10 cellular contexts compared by ENCODE assay signal in genomic region chr10:79407811-79408795, GRCh38. TPM values are rescaled to one million over a fixed set of nuclear protein-coding genes. Genes with fewer than 3 reads are reported as not detected.
A peak's percentile ranks its signal among the peaks of the same experiment; 100 is the strongest.
DNase-seq lines count a peak whose midpoint lies in the region; ATAC-seq and TF ChIP-seq lines count a peak whose summit lies in the region.
"Had no signal": no experiment of that assay in that cellular context is flagged by ENCODE, and none has a peak within 500 bp of the region (broad histone marks: within the 10 kb centered on the region; RNA-seq: fewer than 3 reads in every experiment).

No MANE protein-coding gene starts in this region.

- no peaks in the 10 kb centered on the region for H3K36me3 ChIP-seq in ovary

- peak overlapping the region in 1 of 2 donors; percentile 80 for H3K27ac ChIP-seq in ovary

- DNase-seq in AG09319 (ENCODE audit: extremely low read depth, low read depth) (peak; percentile 57), amniotic epithelial cell (ENCODE audit: low read depth) (peak; percentile 69), Right ventricle myocardium inferior (ENCODE audit: missing footprints) (peak; percentile 75), ovary (peak; percentile 78 to 82 (median 81)), GM20000 (ENCODE audit: low spot score) (no peak), NCI-H1105 treated with DMSO at 0.1 percent for 48 hours (lab: John Stamatoyannopoulos, UW) (no peak)
- DNase-seq in activated CD4-positive, alpha-beta T cell treated with anti-CD3 and anti-CD28 coated beads for 36 hours: no peak
- DNase-seq: activated CD8-positive, alpha-beta memory T cell treated with anti-CD3 and anti-CD28 coated beads, Interleukin-2, amount 10 ng/mL, durations not matched to agents 7 days and 5 days; cerebellar nuclear complex had no signal

- no peak for TF ChIP-seq POLR2A in ovary (IDR thresholded peaks at IDR 0.05)

- ATAC-seq in Right ventricle myocardium inferior (peak; percentile 14), GM21825 (IDR thresholded peaks at IDR 0.05; ENCODE audit: unreplicated experiment) (no peak)
- ATAC-seq in activated CD4-positive, alpha-beta T cell treated with anti-CD3 and anti-CD28 coated beads for 36 hours: no peak
- ATAC-seq: activated CD8-positive, alpha-beta memory T cell treated with anti-CD3 and anti-CD28 coated beads, Interleukin-2, amount 10 ng/mL, durations not matched to agents 7 days and 5 days had no signal

- CTCF ChIA-PET in activated CD4-positive, alpha-beta T cell treated with anti-CD3 and anti-CD28 coated beads for 36 hours (lab: Charles Lee): interaction anchor here (0.9 to 2.8 kb wide), 3 partner anchors 13 to 34 kb away, joined by 3 to 18 read pairs (median 3); no protein-coding TSS in a partner anchor

- no peaks in the 10 kb centered on the region for H3K36me3 Mint-ChIP-seq in activated CD4-positive, alpha-beta T cell treated with anti-CD3 and anti-CD28 coated beads for 36 hours (ENCODE audit: low read depth)
- H3K36me3 Mint-ChIP-seq: activated CD8-positive, alpha-beta memory T cell treated with anti-CD3 and anti-CD28 coated beads, Interleukin-2, amount 10 ng/mL, durations not matched to agents 7 days and 5 days had no signal

- POLR2A ChIA-PET in activated CD4-positive, alpha-beta T cell treated with anti-CD3 and anti-CD28 coated beads for 36 hours (lab: Charles Lee): no interaction called here

- peaks cover 2% of the 10 kb centered on the region for H3K27me3 Mint-ChIP-seq in activated CD4-positive, alpha-beta T cell treated with anti-CD3 and anti-CD28 coated beads for 36 hours
- H3K27me3 Mint-ChIP-seq: activated CD8-positive, alpha-beta memory T cell treated with anti-CD3 and anti-CD28 coated beads, Interleukin-2, amount 10 ng/mL, durations not matched to agents 7 days and 5 days had no signal

- WGBS in ovary, 3 donors: 38 to 45% (median 42%) methylated on average over 17 of the region's 17 CpGs

- no peak overlapping the region for H3K4me3 ChIP-seq in ovary

- H3K27ac Mint-ChIP-seq in activated CD4-positive, alpha-beta T cell treated with anti-CD3 and anti-CD28 coated beads for 36 hours: no peak overlapping the region
- H3K27ac Mint-ChIP-seq: activated CD8-positive, alpha-beta memory T cell treated with anti-CD3 and anti-CD28 coated beads, Interleukin-2, amount 10 ng/mL, durations not matched to agents 7 days and 5 days had no signal

- peaks cover 2% of the 10 kb centered on the region for H3K4me1 Mint-ChIP-seq in activated CD4-positive, alpha-beta T cell treated with anti-CD3 and anti-CD28 coated beads for 36 hours

- H3K4me1 ChIP-seq in ovary (ENCODE audit: insufficient read depth): peaks cover 57% of the 10 kb centered on the region

- H3K9me3 Mint-ChIP-seq in activated CD4-positive, alpha-beta T cell treated with anti-CD3 and anti-CD28 coated beads for 36 hours (ENCODE audit: low read depth): no peaks in the 10 kb centered on the region

- H3K4me3 Mint-ChIP-seq in activated CD4-positive, alpha-beta T cell treated with anti-CD3 and anti-CD28 coated beads for 36 hours: no peak overlapping the region
- H3K4me3 Mint-ChIP-seq: activated CD8-positive, alpha-beta memory T cell treated with anti-CD3 and anti-CD28 coated beads, Interleukin-2, amount 10 ng/mL, durations not matched to agents 7 days and 5 days had no signal

- TF ChIP-seq CTCF in AG09319 (IDR thresholded peaks at IDR 0.05; ENCODE audit: low read depth, low read length): no peak
- TF ChIP-seq CTCF in ovary (IDR thresholded peaks at IDR 0.05): no peak
- no peak for TF ChIP-seq CTCF in GM20000 (IDR thresholded peaks at IDR 0.05; ENCODE audit: extremely low read depth, missing control alignments)

- TF ChIP-seq EP300 in ovary (IDR thresholded peaks at IDR 0.05): no peak

- no peaks in the 10 kb centered on the region for H3K27me3 ChIP-seq in ovary

- intact Hi-C loops in Right ventricle myocardium inferior (cut with DNase I) (no loop called here), ovary (cut with DNase I) (loop anchor here in 1 of 4 donors (5.0 kb wide), 1 partner anchor 34 kb away; no protein-coding TSS in a partner anchor)
- intact Hi-C loops in activated CD4-positive, alpha-beta T cell treated with anti-CD3 and anti-CD28 coated beads for 36 hours (cut with DNase I, micrococcal nuclease): no loop called here

- H3K9me3 ChIP-seq in ovary: no peaks in the 10 kb centered on the region

RNA-seq across cellular contexts. Expression of gene ZCCHC24, which starts 37.3 kb away (rescaled TPM):
- 60.1 TPM for total RNA-seq in Right ventricle myocardium inferior
- 10 to 100 TPM; 21.6 to 92.1 (median 72.0) TPM for total RNA-seq in ovary
- polyA plus RNA-seq in ovary: 10 to 100 TPM; 33.5 to 35.9 TPM
- under 1 TPM; 0.53 to 0.75 TPM for total RNA-seq in activated CD4-positive, alpha-beta T cell treated with anti-CD3 and anti-CD28 coated beads for 36 hours

Comparison
In these comparisons a context has a peak if more than half of its experiments do, and no peak if none do; other contexts are left out.
1. DNase-seq: peak in AG09319 (single experiment), amniotic epithelial cell (single experiment), Right ventricle myocardium inferior (single experiment) and ovary (5 of 5); none in GM20000 (single experiment), NCI-H1105 treated with DMSO at 0.1 percent for 48 hours (single experiment) and activated CD4-positive, alpha-beta T cell treated with anti-CD3 and anti-CD28 coated beads for 36 hours (single experiment).
2. RNA of gene ZCCHC24, which starts 37.3 kb away (total RNA-seq): 21.6 to 92.1 TPM in ovary and 60.1 TPM in Right ventricle myocardium inferior (single experiment); 0.53 to 0.75 TPM in activated CD4-positive, alpha-beta T cell treated with anti-CD3 and anti-CD28 coated beads for 36 hours; every median in the first group is over 10 times any median in the second.